ENCODE assay signal across 22 cellular contexts in the genomic region with DNA sequence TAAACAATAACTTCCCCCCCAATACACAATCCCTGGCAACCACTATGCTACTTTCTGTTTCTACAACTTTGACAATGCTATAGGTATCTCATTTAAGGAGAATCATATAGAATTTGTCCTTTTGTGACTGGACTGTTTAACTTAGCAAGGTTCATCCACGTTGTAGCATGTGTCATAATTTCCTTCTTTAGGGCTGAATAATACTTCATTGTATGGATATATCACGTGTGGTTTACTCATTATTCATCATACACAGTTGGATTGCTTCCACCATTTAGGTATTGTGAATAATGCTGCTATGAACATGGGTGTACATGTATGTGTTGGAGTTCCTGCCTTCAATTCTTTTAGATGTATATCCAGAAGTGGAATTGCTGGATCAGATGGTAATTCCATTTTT.
A peak's percentile ranks its signal among the peaks of the same experiment; 100 is the strongest.
DNase-seq lines count a peak whose midpoint lies in the region; ATAC-seq, FAIRE-seq and TF ChIP-seq lines count a peak whose summit lies in the region.
"Had no signal": no experiment of that assay in that cellular context is flagged by ENCODE, and none has a peak within 500 bp of the region (broad histone marks: within the 10 kb centered on the region; RNA-seq: fewer than 3 reads in every experiment).

No MANE protein-coding gene starts in this region.

- DNase-seq in T-helper 2 cell treated with Interferon-gamma antibody and Interleukin-4, amounts not matched to agents 5 μg/mL and 100 μg/mL, for 36 hours (ENCODE audit: low spot score), result no peak
- DNase-seq in T-helper 2 cell (no peak), memory B cell (ENCODE audit: low spot score in 2 of 2) (no peak), epidermal melanocyte (ENCODE audit: insufficient read length, low spot score) (no peak), Calu3 (no peak), kidney (no peak)
- DNase-seq: DMS 273 treated with DMSO at 0.1 percent for 48 hours, H9, Karpas-422, MM.1S, NCI-H1105 treated with DMSO at 0.1 percent for 48 hours, NCI-H1930, NCI-H2171, NCI-H446 treated with DMSO at 0.1 percent for 48 hours, NCI-H748 treated with DMSO at 0.1 percent for 48 hours, SK-N-SH had no signal

- POLR2A ChIA-PET in HEK293 (lab: Yijun Ruan, JAX), result no interaction called here

- H3K4me3 Mint-ChIP-seq in T-helper 2 cell treated with Interferon-gamma antibody and Interleukin-4, amounts not matched to agents 5 μg/mL and 100 μg/mL, for 36 hours, result peak overlapping the region; percentile 24
- no peak overlapping the region for H3K4me3 Mint-ChIP-seq in activated T-helper 17 cell treated with anti-CD3 and anti-CD28 coated beads, Interleukin-2, amount 50 U/mL, for 72 hours
- no peak overlapping the region for H3K4me3 Mint-ChIP-seq in memory B cell
- H3K4me3 Mint-ChIP-seq in Calu3 (ENCODE audit: low read depth, unreplicated experiment), result no peak overlapping the region
- H3K4me3 Mint-ChIP-seq: H9 had no signal

- H3K4me1 ChIP-seq in HEK293 (ENCODE audit: control insufficient read depth, insufficient read depth, low read length) (peaks cover 3% of the 10 kb centered on the region; the same call in 1 of the 2 replicates), kidney (ENCODE audit: control insufficient read depth in 1 of 2, insufficient read depth in 1 of 2, low read depth in 1 of 2, low read length in 2 of 2) (no peaks in the 10 kb centered on the region)

- peaks cover 23% of the 10 kb centered on the region for H3K36me3 Mint-ChIP-seq in T-helper 2 cell treated with Interferon-gamma antibody and Interleukin-4, amounts not matched to agents 5 μg/mL and 100 μg/mL, for 36 hours (ENCODE audit: low read depth)
- H3K36me3 Mint-ChIP-seq in activated T-helper 17 cell treated with anti-CD3 and anti-CD28 coated beads, Interleukin-2, amount 50 U/mL, for 72 hours (ENCODE audit: low read depth), result peaks cover 13% of the 10 kb centered on the region
- H3K36me3 Mint-ChIP-seq in memory B cell, result peaks cover 12% of the 10 kb centered on the region
- no peaks in the 10 kb centered on the region for H3K36me3 Mint-ChIP-seq in Calu3 (ENCODE audit: insufficient read depth, unreplicated experiment)

- no peak overlapping the region for H3K4me3 ChIP-seq in HEK293 (ENCODE audit: low read depth, low read length)
- H3K4me3 ChIP-seq in kidney (ENCODE audit: low read length in 2 of 2), result no peak overlapping the region
- H3K4me3 ChIP-seq: BLaER1 had no signal

- H3K27ac ChIP-seq in HEK293 (ENCODE audit: extremely low read depth, low read depth, low read length) (no peak overlapping the region), kidney (ENCODE audit: low read depth in 2 of 2, low read length in 2 of 2) (no peak overlapping the region)
- H3K27ac ChIP-seq: 22Rv1, BLaER1 had no signal

- no peak for FAIRE-seq in kidney (lab: Jason Lieb, UNC)
- FAIRE-seq: HepG2 had no signal

- no peak overlapping the region for H3K9ac ChIP-seq in kidney (ENCODE audit: low read length in 2 of 2)
- H3K9ac ChIP-seq: BLaER1, SK-N-SH had no signal

- TF ChIP-seq CTCF in HEK293 (tag by site-specific recombination; IDR thresholded peaks at IDR 0.05) (no peak), Calu3 (IDR thresholded peaks at IDR 0.05; ENCODE audit: unreplicated experiment) (no peak), kidney (IDR thresholded peaks at IDR 0.05; ENCODE audit: borderline replicate concordance, extremely low read depth, insufficient read depth) (no peak)

- H3K27ac Mint-ChIP-seq in T-helper 2 cell treated with Interferon-gamma antibody and Interleukin-4, amounts not matched to agents 5 μg/mL and 100 μg/mL, for 36 hours, result peak overlapping the region; percentile 49
- peak overlapping the region; percentile 4 for H3K27ac Mint-ChIP-seq in activated T-helper 17 cell treated with anti-CD3 and anti-CD28 coated beads, Interleukin-2, amount 50 U/mL, for 72 hours
- H3K27ac Mint-ChIP-seq in memory B cell (peak overlapping the region; percentile 82), Calu3 (ENCODE audit: unreplicated experiment) (no peak overlapping the region)
- H3K27ac Mint-ChIP-seq: H9 had no signal

- H3K36me3 ChIP-seq in HEK293 (ENCODE audit: control insufficient read depth in 2 of 2, insufficient read depth in 1 of 2, low read length in 2 of 2) (peaks cover 0 to 9% of the 10 kb centered on the region in 2 experiments; a peak in 1 of 3 replicates), kidney (ENCODE audit: control insufficient read depth in 1 of 2, insufficient read depth in 2 of 2, low read length in 2 of 2) (peaks cover 0 to 2% of the 10 kb centered on the region in 2 donors)

- no peaks in the 10 kb centered on the region for H3K9me3 ChIP-seq in HEK293 (ENCODE audit: control insufficient read depth, insufficient read depth, low read depth, low read length)
- H3K9me3 ChIP-seq in kidney (ENCODE audit: control insufficient read depth in 1 of 2, low read length in 2 of 2), result no peaks in the 10 kb centered on the region
- H3K9me3 ChIP-seq: BLaER1, SK-N-SH had no signal

- no peak for ATAC-seq in activated T-helper 17 cell treated with anti-CD3 and anti-CD28 coated beads, Interleukin-2, amount 50 U/mL, for 72 hours (replicated peaks)
- no peak for ATAC-seq in memory B cell (ENCODE audit: low read depth)
- ATAC-seq: HepG2, Right ventricle myocardium inferior had no signal

- H3K27me3 Mint-ChIP-seq in T-helper 2 cell treated with Interferon-gamma antibody and Interleukin-4, amounts not matched to agents 5 μg/mL and 100 μg/mL, for 36 hours (ENCODE audit: low read depth), result no peaks in the 10 kb centered on the region
- no peaks in the 10 kb centered on the region for H3K27me3 Mint-ChIP-seq in activated T-helper 17 cell treated with anti-CD3 and anti-CD28 coated beads, Interleukin-2, amount 50 U/mL, for 72 hours
- H3K27me3 Mint-ChIP-seq in memory B cell (no peaks in the 10 kb centered on the region), Calu3 (ENCODE audit: unreplicated experiment) (no peaks in the 10 kb centered on the region)

- CTCF ChIA-PET in HEK293 (lab: Yijun Ruan, JAX), result no interaction called here
- CTCF ChIA-PET in Calu3 (lab: Charles Lee), result no interaction called here

- BruUV-seq in Calu3 (replicated peaks; lab: Mats Ljungman, UMichigan), result no TSS peak

- H3K4me1 Mint-ChIP-seq in T-helper 2 cell treated with Interferon-gamma antibody and Interleukin-4, amounts not matched to agents 5 μg/mL and 100 μg/mL, for 36 hours (ENCODE audit: low read depth), result peaks cover 48% of the 10 kb centered on the region
- H3K4me1 Mint-ChIP-seq in activated T-helper 17 cell treated with anti-CD3 and anti-CD28 coated beads, Interleukin-2, amount 50 U/mL, for 72 hours, result peaks cover 20% of the 10 kb centered on the region
- peaks cover 28% of the 10 kb centered on the region for H3K4me1 Mint-ChIP-seq in memory B cell
- no peaks in the 10 kb centered on the region for H3K4me1 Mint-ChIP-seq in Calu3 (ENCODE audit: low read depth, unreplicated experiment)

- intact Hi-C loops in Calu3 (cut with micrococcal nuclease; ENCODE audit: unreplicated experiment) (no loop called here), kidney (cut with DNase I) (no loop called here)

- peaks cover 8% of the 10 kb centered on the region for H3K9me3 Mint-ChIP-seq in T-helper 2 cell treated with Interferon-gamma antibody and Interleukin-4, amounts not matched to agents 5 μg/mL and 100 μg/mL, for 36 hours
- H3K9me3 Mint-ChIP-seq in activated T-helper 17 cell treated with anti-CD3 and anti-CD28 coated beads, Interleukin-2, amount 50 U/mL, for 72 hours, result peaks cover 3% of the 10 kb centered on the region
- H3K9me3 Mint-ChIP-seq in memory B cell (peaks cover 1% of the 10 kb centered on the region), Calu3 (ENCODE audit: low read depth, unreplicated experiment) (no peaks in the 10 kb centered on the region)
- H3K9me3 Mint-ChIP-seq: H9 had no signal

TF ChIP-seq in HEK293, 187 proteins besides CTCF, POLR2A, EP300 and RAD21:
- no peak for TF ChIP-seq ZNF169 (tag by site-specific recombination; IDR thresholded peaks at IDR 0.05)
- peak; percentile 40; the same call in 1 of the 2 replicates for TF ChIP-seq ZNF146 (tag by site-specific recombination; IDR thresholded peaks at IDR 0.05)
